ENCODE assay signal across 11 cellular contexts in the genomic region with DNA sequence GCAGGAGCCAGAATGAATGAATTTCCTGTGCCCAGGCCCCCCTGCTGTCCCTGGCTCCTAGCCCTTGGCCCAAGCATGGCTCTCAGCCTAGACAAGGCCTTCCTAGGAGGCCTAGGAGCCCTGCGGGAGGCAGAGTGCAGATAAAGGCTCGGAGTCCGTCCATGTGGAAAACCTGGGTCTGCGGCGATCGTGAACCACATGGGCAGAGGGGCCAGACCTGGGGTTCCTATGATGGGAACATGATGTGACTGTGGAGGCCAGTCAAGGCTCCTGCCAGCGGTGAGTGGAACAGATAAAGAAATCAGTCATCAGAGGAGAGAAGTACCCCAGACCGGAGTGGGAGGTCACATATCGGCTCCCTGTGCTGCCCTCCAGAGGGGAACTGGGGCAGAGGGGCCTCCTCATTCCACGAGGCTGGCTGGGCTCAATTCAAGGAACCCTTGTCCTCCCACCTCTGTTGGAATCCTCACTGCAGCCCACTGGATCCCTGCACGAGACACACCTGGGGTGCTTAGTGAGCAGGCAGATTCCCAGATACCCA. TPM values are rescaled to one million over a fixed set of nuclear protein-coding genes. Genes with fewer than 3 reads are reported as not detected.
DNase-seq lines count a peak whose midpoint lies in the region; FAIRE-seq and TF ChIP-seq lines count a peak whose summit lies in the region.
"Had no signal": no experiment of that assay in that cellular context is flagged by ENCODE, and none has a peak within 500 bp of the region (broad histone marks: within the 10 kb centered on the region; RNA-seq: fewer than 3 reads in every experiment).

No MANE protein-coding gene starts in this region.

- H3K36me3 ChIP-seq in MG63 (no peaks in the 10 kb centered on the region), brain microvascular endothelial cell (replicated peaks) (no peaks in the 10 kb centered on the region)
- no peaks in the 10 kb centered on the region for H3K36me3 ChIP-seq in CD8-positive, alpha-beta memory T cell (ENCODE audit: insufficient read depth, low read length)

- H3K9me3 ChIP-seq in MG63: no peaks in the 10 kb centered on the region
- no peaks in the 10 kb centered on the region for H3K9me3 ChIP-seq in CD8-positive, alpha-beta memory T cell (ENCODE audit: low read length)

- DNase-seq in ELF-1 (ENCODE audit: low read depth, low spot score) (peak; percentile 57), MG63 (peak; percentile 89), brain microvascular endothelial cell (no peak), medulla oblongata (ENCODE audit: extremely low spot score) (peak; percentile 18), GM10248 (ENCODE audit: extremely low spot score) (no peak), GM12891 (ENCODE audit: insufficient read length, low spot score) (no peak)
- no peak for DNase-seq in activated naive CD4-positive, alpha-beta T cell treated with anti-CD3 and anti-CD28 coated beads, Interleukin-2, amount 50 U/mL, for 16 hours
- no peak for DNase-seq in CD8-positive, alpha-beta memory T cell
- DNase-seq: NCI-H2171 treated with DMSO at 0.1 percent for 48 hours, occipital lobe had no signal

- no peaks in the 10 kb centered on the region for H3K36me3 Mint-ChIP-seq in CD8-positive, alpha-beta memory T cell

- no peak overlapping the region for H3K27ac Mint-ChIP-seq in CD8-positive, alpha-beta memory T cell
- H3K27ac Mint-ChIP-seq: activated T-helper 2 cell treated with anti-CD3 and anti-CD28 coated beads, Interferon-gamma antibody, Interleukin-2, Interleukin-4, amounts not matched to agents 10 μg/mL and 5 μg/mL and 100 μg/mL, durations not matched to agents 14 hours and 24 hours and 36 hours had no signal

- no peak overlapping the region for H3K4me3 Mint-ChIP-seq in CD8-positive, alpha-beta memory T cell

- H3K27me3 ChIP-seq in MG63 (peaks cover 3% of the 10 kb centered on the region; the same call in 1 of the 2 replicates), brain microvascular endothelial cell (replicated peaks) (peaks cover 4% of the 10 kb centered on the region)
- peaks cover 8% of the 10 kb centered on the region for H3K27me3 ChIP-seq in CD8-positive, alpha-beta memory T cell (ENCODE audit: insufficient read depth, low read length, poor library complexity, severe bottlenecking)

- in situ Hi-C loops in brain microvascular endothelial cell (cut with HindIII; ENCODE audit: low pct_ligation_motif_present, low sequenced_read_pairs): no loop called here

- H3K4me3 ChIP-seq in MG63 (no peak overlapping the region), brain microvascular endothelial cell (ENCODE audit: low read depth, low read length) (no peak overlapping the region)
- H3K4me3 ChIP-seq in CD8-positive, alpha-beta memory T cell (ENCODE audit: low read length): no peak overlapping the region

- peaks cover 17 to 23% of the 10 kb centered on the region in 2 donors for H3K27me3 Mint-ChIP-seq in CD8-positive, alpha-beta memory T cell

- H3K4me1 ChIP-seq in CD8-positive, alpha-beta memory T cell (ENCODE audit: insufficient read depth, low read length): no peaks in the 10 kb centered on the region

- no peak for FAIRE-seq in GM12891 (lab: Jason Lieb, UNC)

- TF ChIP-seq POLR2A in GM12891 (IDR thresholded peaks at IDR 0.05; ENCODE audit: low read depth, low read length): no peak

- peaks cover 0 to 4% (median 3%) of the 10 kb centered on the region in 3 donors for H3K4me1 Mint-ChIP-seq in CD8-positive, alpha-beta memory T cell

- peak; percentile 64 for TF ChIP-seq CTCF in brain microvascular endothelial cell (IDR thresholded peaks at IDR 0.05; ENCODE audit: low read depth, low read length, missing control alignments)
- TF ChIP-seq CTCF in GM10248 (IDR thresholded peaks at IDR 0.05; ENCODE audit: control extremely low read depth, extremely low read depth, low read depth, missing control alignments): no peak

- H3K9me3 Mint-ChIP-seq in CD8-positive, alpha-beta memory T cell: peaks cover 0 to 2% (median 0%) of the 10 kb centered on the region in 5 donors
- H3K9me3 Mint-ChIP-seq: activated T-helper 2 cell treated with anti-CD3 and anti-CD28 coated beads, Interferon-gamma antibody, Interleukin-2, Interleukin-4, amounts not matched to agents 10 μg/mL and 5 μg/mL and 100 μg/mL, durations not matched to agents 14 hours and 24 hours and 36 hours had no signal

- POLR2A ChIA-PET in GM10248 (lab: Yijun Ruan, JAX): no interaction called here
- POLR2A ChIA-PET in CD8-positive, alpha-beta memory T cell (lab: Charles Lee): no interaction called here

- CTCF ChIA-PET in GM10248 (lab: Yijun Ruan, JAX): no interaction called here
- CTCF ChIA-PET in CD8-positive, alpha-beta memory T cell (lab: Charles Lee): no interaction called here

- no peak overlapping the region for H3K27ac ChIP-seq in brain microvascular endothelial cell
- H3K27ac ChIP-seq in CD8-positive, alpha-beta memory T cell (ENCODE audit: low read depth, low read length): no peak overlapping the region

TF ChIP-seq in GM12891, 5 proteins besides CTCF, POLR2A, EP300 and RAD21:
- no peak for TF ChIP-seq SPI1 (IDR thresholded peaks at IDR 0.05; ENCODE audit: low read depth, low read length)
- TF ChIP-seq TAF1 (IDR thresholded peaks at IDR 0.05; ENCODE audit: low read depth, low read length): no peak
- TF ChIP-seq PAX5 (IDR thresholded peaks at IDR 0.05; ENCODE audit: insufficient read depth, low read length, severe bottlenecking): no peak
- TF ChIP-seq POU2F2 (IDR thresholded peaks at IDR 0.05; ENCODE audit: low read depth, low read length): no peak
- TF ChIP-seq POLR2AphosphoS5 (IDR thresholded peaks at IDR 0.05; ENCODE audit: low read depth, low read length): no peak

RNA-seq across cellular contexts. Expression of gene VSTM2L, which starts 5.8 kb away (rescaled TPM):
- 0.81 and 4.0 TPM in 2 replicates for total RNA-seq in MG63 (2014; rRNA removed; shearing (Covaris generic); ENCODE audit: low replicate concordance)
- polyA plus RNA-seq in GM12891 (2012; ENCODE audit: low read depth, missing spikeins): 0.06 TPM
- total RNA-seq in CD8-positive, alpha-beta memory T cell: not detected
- not detected for polyA plus RNA-seq in CD8-positive, alpha-beta memory T cell

Comparison
In these comparisons a context has a peak if more than half of its experiments do, and no peak if none do; other contexts are left out.
1. DNase-seq: peak in ELF-1 (single experiment), MG63 (single experiment) and medulla oblongata (single experiment); none in brain microvascular endothelial cell (single experiment), GM10248 (single experiment), activated naive CD4-positive, alpha-beta T cell treated with anti-CD3 and anti-CD28 coated beads, Interleukin-2, amount 50 U/mL, for 16 hours (single experiment), GM12891 (single experiment) and CD8-positive, alpha-beta memory T cell (0 of 5).